In the genomic region with DNA sequence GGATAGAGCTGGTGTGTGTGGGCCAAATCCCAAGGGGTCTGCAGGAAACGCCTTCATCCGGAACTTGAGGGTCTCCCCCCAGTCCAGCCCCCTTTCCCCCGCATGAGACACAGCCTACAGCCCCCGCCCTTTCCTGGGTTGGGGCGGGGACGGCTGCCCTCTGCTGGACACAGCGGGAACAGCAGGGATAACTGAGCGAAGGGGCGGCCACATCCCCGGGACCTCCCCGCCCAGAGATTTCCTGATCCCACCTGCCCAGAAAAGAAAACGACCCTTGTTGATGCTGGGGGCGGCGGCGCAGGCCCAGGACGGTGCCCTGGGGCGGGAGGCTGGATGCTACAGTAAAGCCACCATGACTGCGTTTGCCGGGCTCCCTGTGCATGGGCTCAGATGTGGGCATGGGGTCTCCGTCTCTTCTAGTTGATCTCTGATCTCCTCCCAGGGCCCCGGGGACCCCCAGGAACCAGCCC, we compare ENCODE assay signal across 8 cellular contexts. TPM values are rescaled to one million over a fixed set of nuclear protein-coding genes. Genes with fewer than 3 reads are reported as not detected.
DNase-seq lines count a peak whose midpoint lies in the region; ATAC-seq and TF ChIP-seq lines count a peak whose summit lies in the region.

No MANE protein-coding gene starts in this region.

- H3K27ac Mint-ChIP-seq in CD4-positive, CD25-positive, alpha-beta regulatory T cell: no peak overlapping the region
- H3K27ac Mint-ChIP-seq in osteocyte (ENCODE audit: unreplicated experiment): no peak overlapping the region

- peak in 2 of 3 donors; percentile 41 to 52 for DNase-seq in CD4-positive, CD25-positive, alpha-beta regulatory T cell
- DNase-seq in Jurkat, Clone E6-1 (ENCODE audit: low read depth, low spot score): peak; percentile 23
- peak; percentile 89 for DNase-seq in activated CD8-positive, alpha-beta memory T cell treated with anti-CD3 and anti-CD28 coated beads for 24 hours
- DNase-seq in epithelial cell of esophagus (ENCODE audit: low read depth) (no peak), osteocyte (ENCODE audit: extremely low spot score, unreplicated experiment) (no peak), mesenteric fat pad (ENCODE audit: low spot score) (no peak)

- ATAC-seq in CD4-positive, CD25-positive, alpha-beta regulatory T cell (ENCODE audit: low read depth in 2 of 2): peak; percentile 62 to 70
- ATAC-seq in HG03097 (IDR thresholded peaks at IDR 0.05; ENCODE audit: low FRiP score, unreplicated experiment) (no peak), GM21515 (IDR thresholded peaks at IDR 0.05; ENCODE audit: unreplicated experiment) (no peak)

- H3K27me3 Mint-ChIP-seq in CD4-positive, CD25-positive, alpha-beta regulatory T cell: peaks cover 76% of the 10 kb centered on the region
- peaks cover 46% of the 10 kb centered on the region for H3K27me3 Mint-ChIP-seq in osteocyte (ENCODE audit: unreplicated experiment)

- H3K9me3 ChIP-seq in CD4-positive, CD25-positive, alpha-beta regulatory T cell (ENCODE audit: control insufficient read depth in 2 of 2, low read length in 2 of 2): peaks cover 11 to 17% of the 10 kb centered on the region in 2 experiments

- no peak overlapping the region for H3K4me3 ChIP-seq in CD4-positive, CD25-positive, alpha-beta regulatory T cell (ENCODE audit: low read depth, low read length)
- H3K4me3 ChIP-seq in Jurkat, Clone E6-1 (ENCODE audit: low read length): no peak overlapping the region
- H3K4me3 ChIP-seq in epithelial cell of esophagus (ENCODE audit: low read length): no peak overlapping the region

- peaks cover 0 to 19% (median 5%) of the 10 kb centered on the region in 7 donors for H3K9me3 Mint-ChIP-seq in CD4-positive, CD25-positive, alpha-beta regulatory T cell
- H3K9me3 Mint-ChIP-seq in osteocyte (ENCODE audit: unreplicated experiment): peaks cover 12% of the 10 kb centered on the region

- peaks cover 3% of the 10 kb centered on the region for H3K4me1 ChIP-seq in CD4-positive, CD25-positive, alpha-beta regulatory T cell (ENCODE audit: control insufficient read depth, insufficient read depth, low read length, poor library complexity, severe bottlenecking)

- H3K36me3 ChIP-seq in CD4-positive, CD25-positive, alpha-beta regulatory T cell (ENCODE audit: control insufficient read depth, insufficient read depth, low read length): no peaks in the 10 kb centered on the region

- no peak overlapping the region for H3K4me3 Mint-ChIP-seq in CD4-positive, CD25-positive, alpha-beta regulatory T cell
- no peak overlapping the region for H3K4me3 Mint-ChIP-seq in osteocyte (ENCODE audit: unreplicated experiment)

- peaks cover 0 to 6% (median under 1%) of the 10 kb centered on the region in 4 donors for H3K4me1 Mint-ChIP-seq in CD4-positive, CD25-positive, alpha-beta regulatory T cell
- H3K4me1 Mint-ChIP-seq in osteocyte (ENCODE audit: unreplicated experiment): no peaks in the 10 kb centered on the region

- peaks cover 19% of the 10 kb centered on the region for H3K27me3 ChIP-seq in CD4-positive, CD25-positive, alpha-beta regulatory T cell (ENCODE audit: control insufficient read depth, insufficient read depth, low read length)

- no peak overlapping the region for H3K27ac ChIP-seq in CD4-positive, CD25-positive, alpha-beta regulatory T cell (ENCODE audit: insufficient read depth, low read length, poor library complexity, severe bottlenecking)

- TF ChIP-seq CTCF in epithelial cell of esophagus (IDR thresholded peaks at IDR 0.05; ENCODE audit: insufficient read depth, low read depth, low read length, missing control alignments): peak; percentile 87
- TF ChIP-seq CTCF in osteocyte (IDR thresholded peaks at IDR 0.05): peak; percentile 93

- no peaks in the 10 kb centered on the region for H3K36me3 Mint-ChIP-seq in CD4-positive, CD25-positive, alpha-beta regulatory T cell
- no peaks in the 10 kb centered on the region for H3K36me3 Mint-ChIP-seq in osteocyte (ENCODE audit: unreplicated experiment)

RNA-seq across cellular contexts. Expression of a gene that starts 14.2 kb away (rescaled TPM):
- total RNA-seq in CD4-positive, CD25-positive, alpha-beta regulatory T cell: not detected
- polyA plus RNA-seq in CD4-positive, CD25-positive, alpha-beta regulatory T cell: not detected
- not detected for polyA plus RNA-seq in Jurkat, Clone E6-1 (2012; ENCODE audit: insufficient read depth, insufficient read length)
- total RNA-seq in osteocyte (not detected in 2 replicates), mesenteric fat pad (not detected)

RNA-seq across cellular contexts. Expression of a gene that starts 44.6 kb away (rescaled TPM):
- total RNA-seq in CD4-positive, CD25-positive, alpha-beta regulatory T cell: 12.2 TPM
- polyA plus RNA-seq in CD4-positive, CD25-positive, alpha-beta regulatory T cell: 1 to 10 TPM; 1.1 to 3.8 (median 2.6) TPM
- 19.0 TPM for polyA plus RNA-seq in Jurkat, Clone E6-1 (2012; ENCODE audit: insufficient read depth, insufficient read length)
- 4.6 and 5.2 TPM in 2 replicates for total RNA-seq in osteocyte
- 0.80 TPM for total RNA-seq in mesenteric fat pad

Comparison
In these comparisons a context has a peak if more than half of its experiments do, and no peak if none do; other contexts are left out.
1. ATAC-seq: peak in CD4-positive, CD25-positive, alpha-beta regulatory T cell (2 of 2); none in HG03097 (single experiment) and GM21515 (single experiment).
2. DNase-seq: peak in CD4-positive, CD25-positive, alpha-beta regulatory T cell (2 of 3), Jurkat, Clone E6-1 (single experiment) and activated CD8-positive, alpha-beta memory T cell treated with anti-CD3 and anti-CD28 coated beads for 24 hours (single experiment); none in epithelial cell of esophagus (single experiment), osteocyte (single experiment) and mesenteric fat pad (single experiment).